Comparison of ENCODE assay signal across 8 cellular contexts in the genomic region with DNA sequence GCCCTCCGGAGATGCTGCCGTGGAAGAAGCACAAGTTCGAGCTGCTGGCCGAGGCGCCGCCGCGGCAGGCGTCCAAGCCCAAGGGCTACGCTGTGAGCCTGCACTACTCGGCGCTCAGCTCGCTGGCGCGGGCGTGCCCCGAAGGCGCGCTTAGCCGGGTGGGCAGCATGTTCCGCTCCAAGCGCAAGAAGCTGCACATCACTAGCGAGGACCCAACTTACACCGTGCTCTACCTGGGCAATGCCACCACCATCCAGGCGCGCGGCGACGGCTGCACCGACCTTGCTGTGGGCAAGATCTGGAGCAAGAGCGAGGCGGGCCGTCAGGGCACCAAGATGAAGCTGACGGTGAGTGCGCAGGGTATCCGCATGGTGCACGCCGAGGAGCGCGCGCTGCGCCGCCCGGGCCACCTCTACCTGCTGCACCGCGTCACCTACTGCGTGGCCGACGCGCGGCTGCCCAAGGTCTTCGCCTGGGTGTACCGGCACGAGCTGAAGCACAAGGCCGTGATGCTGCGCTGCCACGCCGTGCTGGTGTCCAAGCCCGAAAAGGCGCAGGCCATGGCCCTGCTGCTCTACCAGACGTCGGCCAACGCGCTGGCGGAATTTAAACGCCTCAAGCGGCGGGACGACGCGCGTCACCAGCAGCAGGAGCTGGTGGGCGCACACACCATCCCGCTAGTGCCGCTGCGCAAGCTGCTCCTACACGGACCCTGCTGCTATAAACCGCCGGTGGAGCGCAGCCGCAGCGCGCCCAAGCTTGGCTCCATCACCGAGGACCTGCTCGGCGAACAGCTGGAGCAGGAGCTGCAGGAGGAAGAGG. TPM values are rescaled to one million over a fixed set of nuclear protein-coding genes. Genes with fewer than 3 reads are reported as not detected.
DNase-seq lines count a peak whose midpoint lies in the region; ATAC-seq and TF ChIP-seq lines count a peak whose summit lies in the region.

No MANE protein-coding gene starts in this region.

- in situ Hi-C loops in G401 (cut with HindIII; ENCODE audit: low sequenced_read_pairs) = loop anchor here (10.0 kb wide), 1 partner anchor 558 kb away; no protein-coding TSS in a partner anchor

- H3K9me3 Mint-ChIP-seq in glutamatergic neuron (ENCODE audit: unreplicated experiment) (peaks cover 25% of the 10 kb centered on the region), osteocyte (ENCODE audit: unreplicated experiment) (no peaks in the 10 kb centered on the region)

- H3K36me3 Mint-ChIP-seq in glutamatergic neuron (ENCODE audit: unreplicated experiment) (no peaks in the 10 kb centered on the region), osteocyte (ENCODE audit: unreplicated experiment) (peaks cover 8% of the 10 kb centered on the region)

- H3K4me1 Mint-ChIP-seq in glutamatergic neuron (ENCODE audit: low read depth, unreplicated experiment) (peaks cover 37% of the 10 kb centered on the region), osteocyte (ENCODE audit: unreplicated experiment) (peaks cover 53% of the 10 kb centered on the region)

- DNase-seq in G401 (ENCODE audit: low spot score) = peak; percentile 39
- DNase-seq in activated naive CD4-positive, alpha-beta T cell treated with Interleukin-2 at 50 U/mL for 16 hours = peak; percentile 41
- peak; percentile 75 for DNase-seq in glutamatergic neuron
- DNase-seq in osteocyte (ENCODE audit: extremely low spot score, unreplicated experiment) = no peak
- no peak for DNase-seq in cortex of kidney (lab: John Stamatoyannopoulos, UW)

- H3K27ac Mint-ChIP-seq in glutamatergic neuron (ENCODE audit: unreplicated experiment) = peak overlapping the region; percentile 90
- H3K27ac Mint-ChIP-seq in osteocyte (ENCODE audit: unreplicated experiment) = peak overlapping the region; percentile 81

- H3K27me3 Mint-ChIP-seq in glutamatergic neuron (ENCODE audit: unreplicated experiment) (peaks cover 12% of the 10 kb centered on the region), osteocyte (ENCODE audit: unreplicated experiment) (no peaks in the 10 kb centered on the region)

- H3K4me3 Mint-ChIP-seq in glutamatergic neuron (ENCODE audit: unreplicated experiment) (peak overlapping the region; percentile 100), osteocyte (ENCODE audit: unreplicated experiment) (peak overlapping the region; percentile 94)

- peak; percentile 25; the same call in 1 of the 2 replicates for TF ChIP-seq CTCF in LNCAP (IDR thresholded peaks at IDR 0.05)
- no peak for TF ChIP-seq CTCF in glutamatergic neuron (IDR thresholded peaks at IDR 0.05; ENCODE audit: partially characterized antibody, unreplicated experiment)
- no peak for TF ChIP-seq CTCF in osteocyte (IDR thresholded peaks at IDR 0.05)

- no peak for ATAC-seq in GM21381 (IDR thresholded peaks at IDR 0.05; ENCODE audit: unreplicated experiment)
- ATAC-seq in GM21528 (IDR thresholded peaks at IDR 0.05; ENCODE audit: low FRiP score, unreplicated experiment) = no peak

RNA-seq across cellular contexts. Expression of gene FAM43A, which starts 1.3 kb away (rescaled TPM):
- total RNA-seq in G401 (2014; rRNA removed; shearing (Covaris generic)) = 9.6 and 13.2 TPM in 2 replicates
- total RNA-seq in glutamatergic neuron (ENCODE audit: unreplicated experiment) (21.6 TPM), osteocyte (38.2 and 38.6 TPM in 2 replicates)

RNA-seq across cellular contexts. Expression of gene LSG1, which starts 15.0 kb away (rescaled TPM):
- 38.4 and 39.1 TPM in 2 replicates for total RNA-seq in G401 (2014; rRNA removed; shearing (Covaris generic))
- 26.5 TPM for total RNA-seq in glutamatergic neuron (ENCODE audit: unreplicated experiment)
- total RNA-seq in osteocyte = 29.7 and 33.3 TPM in 2 replicates

RNA-seq across cellular contexts. Expression of gene TMEM44, which starts 53.8 kb away (rescaled TPM):
- total RNA-seq in G401 (2014; rRNA removed; shearing (Covaris generic)) = 6.5 and 7.3 TPM in 2 replicates
- total RNA-seq in glutamatergic neuron (ENCODE audit: unreplicated experiment) (35.3 TPM), osteocyte (27.9 and 34.2 TPM in 2 replicates)

Comparison
In these comparisons a context has a peak if more than half of its experiments do, and no peak if none do; other contexts are left out.
1. DNase-seq: peak in G401 (single experiment), activated naive CD4-positive, alpha-beta T cell treated with Interleukin-2 at 50 U/mL for 16 hours (single experiment) and glutamatergic neuron (single experiment); none in osteocyte (single experiment) and cortex of kidney (single experiment).